ENCODE assay signal across 14 cellular contexts in the genomic region with DNA sequence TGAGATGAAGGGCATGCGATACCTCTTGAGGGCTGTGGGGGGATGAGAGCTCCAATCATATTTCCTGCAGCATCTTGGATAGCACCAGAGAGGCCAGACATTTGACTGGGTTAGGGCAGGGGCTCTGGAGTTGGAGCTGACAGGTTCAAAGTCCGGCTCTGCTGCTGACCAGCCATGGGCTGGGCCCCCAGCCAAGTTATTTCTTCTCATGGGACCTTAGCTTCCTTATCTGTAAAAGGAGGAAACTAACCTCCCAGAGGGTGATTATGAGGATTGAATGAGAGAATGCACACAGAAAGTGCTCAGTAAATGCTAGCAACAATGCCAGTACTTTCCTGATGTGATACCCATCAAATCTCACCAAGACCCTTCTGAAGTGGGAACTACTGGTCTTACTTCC.
DNase-seq lines count a peak whose midpoint lies in the region; ATAC-seq and TF ChIP-seq lines count a peak whose summit lies in the region.
"Had no signal": no experiment of that assay in that cellular context is flagged by ENCODE, and none has a peak within 500 bp of the region (broad histone marks: within the 10 kb centered on the region; RNA-seq: fewer than 3 reads in every experiment).

No MANE protein-coding gene starts in this region.

- H4K20me1 ChIP-seq in hepatocyte (ENCODE audit: insufficient read depth, poor library complexity, severe bottlenecking): no peaks in the 10 kb centered on the region

- H3K4me3 ChIP-seq in hepatocyte (no peak overlapping the region), testis (no peak overlapping the region)
- H3K4me3 ChIP-seq: SK-N-MC had no signal

- no peaks in the 10 kb centered on the region for H3K9me2 ChIP-seq in hepatocyte (replicated peaks; ENCODE audit: insufficient read depth)

- intact Hi-C loops in testis (cut with DNase I; ENCODE audit: low total_unique reads): no loop called here

- H3K27me3 ChIP-seq in hepatocyte (no peaks in the 10 kb centered on the region), testis (no peaks in the 10 kb centered on the region)

- H3K36me3 ChIP-seq in hepatocyte (replicated peaks; ENCODE audit: insufficient read depth, low read depth) (no peaks in the 10 kb centered on the region), testis (ENCODE audit: low read depth, missing control alignments) (no peaks in the 10 kb centered on the region)

- TF ChIP-seq CTCF in hepatocyte (IDR thresholded peaks at IDR 0.05; ENCODE audit: poor library complexity) (no peak), testis (IDR thresholded peaks at IDR 0.05) (no peak)

- DNase-seq in LoVo (ENCODE audit: low spot score): peak; percentile 65
- DNase-seq in astrocyte of the hippocampus (ENCODE audit: low read depth, low spot score): peak; percentile 61
- DNase-seq in hepatocyte (ENCODE audit: low spot score): peak; percentile 87
- peak; percentile 46 for DNase-seq in testis
- DNase-seq in globus pallidus (ENCODE audit: low spot score): no peak
- DNase-seq: activated CD8-positive, alpha-beta memory T cell treated with anti-CD3 and anti-CD28 coated beads for 24 hours; DMS153; natural killer cell; NCI-H526; stimulated activated CD4-positive, alpha-beta T cell treated with anti-CD3 and anti-CD28 coated beads, Interleukin-15, amount 100 ng/mL, for 24 hours had no signal

- ATAC-seq in GM19397 (IDR thresholded peaks at IDR 0.05; ENCODE audit: unreplicated experiment): no peak
- no peak for ATAC-seq in HG02885 (IDR thresholded peaks at IDR 0.05; ENCODE audit: poor library complexity, unreplicated experiment)
- ATAC-seq in GM18867 (IDR thresholded peaks at IDR 0.05; ENCODE audit: unreplicated experiment): no peak
- ATAC-seq: natural killer cell had no signal

- no peak for TF ChIP-seq POLR2A in testis (IDR thresholded peaks at IDR 0.05)

- 67% methylated on average over 2 of the region's 2 CpGs for WGBS in hepatocyte (ENCODE audit: low lambda C conversion rate, missing lambda C conversion rate)
- 49 to 69% methylated on average over 2 of the region's 2 CpGs for WGBS in testis, 2 donors

- H3K4me2 ChIP-seq in hepatocyte: peak overlapping the region; percentile 16

- peaks cover 72% of the 10 kb centered on the region for H3K4me1 ChIP-seq in hepatocyte (ENCODE audit: insufficient read depth)
- H3K4me1 ChIP-seq in testis: no peaks in the 10 kb centered on the region

- H3K27ac ChIP-seq in hepatocyte (peak overlapping the region; percentile 97), testis (no peak overlapping the region)
- H3K27ac ChIP-seq: SK-N-MC had no signal

- no peak overlapping the region for H2AFZ ChIP-seq in hepatocyte

- peaks cover 3% of the 10 kb centered on the region for H3K79me2 ChIP-seq in hepatocyte

- H3K9me3 ChIP-seq in hepatocyte (ENCODE audit: low read depth) (no peaks in the 10 kb centered on the region), testis (no peaks in the 10 kb centered on the region)
